In genomic region chr16:57131351-57131970, GRCh38 we compare ENCODE assay signal across 15 cellular contexts. TPM values are rescaled to one million over a fixed set of nuclear protein-coding genes. Genes with fewer than 3 reads are reported as not detected.
DNase-seq lines count a peak whose midpoint lies in the region; ATAC-seq, FAIRE-seq and TF ChIP-seq lines count a peak whose summit lies in the region.
"Had no signal": no experiment of that assay in that cellular context is flagged by ENCODE, and none has a peak within 500 bp of the region (broad histone marks: within the 10 kb centered on the region; RNA-seq: fewer than 3 reads in every experiment).

No MANE protein-coding gene starts in this region.

- no peak for TF ChIP-seq CTCF in kidney (IDR thresholded peaks at IDR 0.05; ENCODE audit: borderline replicate concordance, extremely low read depth, insufficient read depth)

- H3K36me3 Mint-ChIP-seq in T-helper 1 cell treated with Interleukin-12 subunit alpha and Interleukin-12 subunit beta and Interleukin-4 antibody, amounts not matched to agents 30 μg/mL and 1 μg/mL, for 36 hours (ENCODE audit: low read depth), result peaks cover 3% of the 10 kb centered on the region
- peaks cover 7% of the 10 kb centered on the region for H3K36me3 Mint-ChIP-seq in activated naive CD8-positive, alpha-beta T cell treated with anti-CD3 and anti-CD28 coated beads for 36 hours

- peak overlapping the region; percentile 65 for H3K27ac Mint-ChIP-seq in T-helper 1 cell treated with Interleukin-12 subunit alpha and Interleukin-12 subunit beta and Interleukin-4 antibody, amounts not matched to agents 30 μg/mL and 1 μg/mL, for 36 hours
- H3K27ac Mint-ChIP-seq in activated naive CD8-positive, alpha-beta T cell treated with anti-CD3 and anti-CD28 coated beads for 36 hours, result peak overlapping the region; percentile 91

- no peak for ATAC-seq in stimulated activated naive CD8-positive, alpha-beta T cell treated with anti-CD3 and anti-CD28 coated beads, Interleukin-15, Interleukin-2, amounts not matched to agents 100 U/mL and 50 U/mL, for 24 hours
- ATAC-seq in esophagus mucosa (no peak), GM18867 (IDR thresholded peaks at IDR 0.05; ENCODE audit: unreplicated experiment) (no peak)

- H3K4me3 ChIP-seq in kidney (ENCODE audit: low read length in 2 of 2), result no peak overlapping the region
- H3K4me3 ChIP-seq: upper lobe of left lung had no signal

- no peaks in the 10 kb centered on the region for H3K9me3 Mint-ChIP-seq in T-helper 1 cell treated with Interleukin-12 subunit alpha and Interleukin-12 subunit beta and Interleukin-4 antibody, amounts not matched to agents 30 μg/mL and 1 μg/mL, for 36 hours
- H3K9me3 Mint-ChIP-seq in activated naive CD8-positive, alpha-beta T cell treated with anti-CD3 and anti-CD28 coated beads for 36 hours, result no peaks in the 10 kb centered on the region

- no peak overlapping the region for H3K4me3 Mint-ChIP-seq in T-helper 1 cell treated with Interleukin-12 subunit alpha and Interleukin-12 subunit beta and Interleukin-4 antibody, amounts not matched to agents 30 μg/mL and 1 μg/mL, for 36 hours
- H3K4me3 Mint-ChIP-seq in activated naive CD8-positive, alpha-beta T cell treated with anti-CD3 and anti-CD28 coated beads for 36 hours, result peak overlapping the region; percentile 38

- peaks cover 47% of the 10 kb centered on the region for H3K4me1 Mint-ChIP-seq in T-helper 1 cell treated with Interleukin-12 subunit alpha and Interleukin-12 subunit beta and Interleukin-4 antibody, amounts not matched to agents 30 μg/mL and 1 μg/mL, for 36 hours (ENCODE audit: low read depth)
- peaks cover 88% of the 10 kb centered on the region for H3K4me1 Mint-ChIP-seq in activated naive CD8-positive, alpha-beta T cell treated with anti-CD3 and anti-CD28 coated beads for 36 hours

- intact Hi-C loops in kidney (cut with DNase I), result no loop called here

- DNase-seq in T-helper 1 cell (no peak), kidney (peak; percentile 53), COLO668 (lab: John Stamatoyannopoulos, UW; ENCODE audit: unreplicated experiment) (no peak)
- DNase-seq in activated naive CD8-positive, alpha-beta T cell treated with anti-CD3 and anti-CD28 coated beads for 36 hours, result no peak
- DNase-seq in stimulated activated naive CD8-positive, alpha-beta T cell treated with anti-CD3 and anti-CD28 coated beads, Interleukin-15, Interleukin-2, amounts not matched to agents 100 U/mL and 50 U/mL, for 24 hours, result peak; percentile 37
- DNase-seq: cerebellar nuclear complex, NCI-H1436, NCI-H69, SIG-M5, small intestine had no signal

- no peaks in the 10 kb centered on the region for H3K4me1 ChIP-seq in kidney (ENCODE audit: control insufficient read depth in 1 of 2, insufficient read depth in 1 of 2, low read depth in 1 of 2, low read length in 2 of 2)

- H3K27ac ChIP-seq in kidney (ENCODE audit: low read depth in 2 of 2, low read length in 2 of 2), result no peak overlapping the region

- no peak for FAIRE-seq in kidney (lab: Jason Lieb, UNC)
- FAIRE-seq: A204.1, small intestine had no signal

- no peaks in the 10 kb centered on the region for H3K27me3 Mint-ChIP-seq in T-helper 1 cell treated with Interleukin-12 subunit alpha and Interleukin-12 subunit beta and Interleukin-4 antibody, amounts not matched to agents 30 μg/mL and 1 μg/mL, for 36 hours (ENCODE audit: low read depth)
- no peaks in the 10 kb centered on the region for H3K27me3 Mint-ChIP-seq in activated naive CD8-positive, alpha-beta T cell treated with anti-CD3 and anti-CD28 coated beads for 36 hours

- H3K36me3 ChIP-seq in kidney (ENCODE audit: control insufficient read depth in 1 of 2, insufficient read depth in 2 of 2, low read length in 2 of 2), result no peaks in the 10 kb centered on the region

- H3K9me3 ChIP-seq in kidney (ENCODE audit: control insufficient read depth in 1 of 2, low read length in 2 of 2), result no peaks in the 10 kb centered on the region
- H3K9me3 ChIP-seq: upper lobe of left lung had no signal

- no peak overlapping the region for H3K9ac ChIP-seq in kidney (ENCODE audit: low read length in 2 of 2)

RNA-seq across cellular contexts. Expression of gene CPNE2, which starts 39.1 kb away (rescaled TPM):
- 10 to 100 TPM; 10.4 TPM for total RNA-seq in activated naive CD8-positive, alpha-beta T cell treated with anti-CD3 and anti-CD28 coated beads for 36 hours
- total RNA-seq in kidney (24.1 TPM), esophagus mucosa (14.2 TPM)
- 33.1 TPM for polyA plus RNA-seq in kidney (ENCODE audit: insufficient read depth, low read depth, low replicate concordance)

RNA-seq across cellular contexts. Expression of gene PSME3IP1, which starts 54.4 kb away (rescaled TPM):
- total RNA-seq in activated naive CD8-positive, alpha-beta T cell treated with anti-CD3 and anti-CD28 coated beads for 36 hours, result 100 to 1,000 TPM; 109 to 117 TPM
- total RNA-seq in kidney (84.6 TPM), esophagus mucosa (63.1 TPM)
- 79.1 TPM for polyA plus RNA-seq in kidney (ENCODE audit: insufficient read depth, low read depth, low replicate concordance)

RNA-seq across cellular contexts. Expression of gene RSPRY1, which starts 54.7 kb away (rescaled TPM):
- 10 to 100 TPM; 27.2 to 30.5 TPM for total RNA-seq in activated naive CD8-positive, alpha-beta T cell treated with anti-CD3 and anti-CD28 coated beads for 36 hours
- 32.2 TPM for total RNA-seq in kidney
- 14.4 TPM for polyA plus RNA-seq in kidney (ENCODE audit: insufficient read depth, low read depth, low replicate concordance)
- 20.4 TPM for total RNA-seq in esophagus mucosa

Comparison
In these comparisons a context has a peak if more than half of its experiments do, and no peak if none do; other contexts are left out.
1. DNase-seq: peak in kidney (single experiment) and stimulated activated naive CD8-positive, alpha-beta T cell treated with anti-CD3 and anti-CD28 coated beads, Interleukin-15, Interleukin-2, amounts not matched to agents 100 U/mL and 50 U/mL, for 24 hours (single experiment); none in T-helper 1 cell (0 of 5), activated naive CD8-positive, alpha-beta T cell treated with anti-CD3 and anti-CD28 coated beads for 36 hours (single experiment) and COLO668 (single experiment).